13 cellular contexts compared by ENCODE assay signal in genomic region chr5:172502969-172503368, GRCh38. TPM values are rescaled to one million over a fixed set of nuclear protein-coding genes. Genes with fewer than 3 reads are reported as not detected.
A peak's percentile ranks its signal among the peaks of the same experiment; 100 is the strongest.
DNase-seq lines count a peak whose midpoint lies in the region; ATAC-seq, FAIRE-seq and TF ChIP-seq lines count a peak whose summit lies in the region.
"Had no signal": no experiment of that assay in that cellular context is flagged by ENCODE, and none has a peak within 500 bp of the region (broad histone marks: within the 10 kb centered on the region; RNA-seq: fewer than 3 reads in every experiment).

No MANE protein-coding gene starts in this region.

- DNase-seq in AG20443 (ENCODE audit: low spot score) = peak; percentile 10
- peak; percentile 30 for DNase-seq in H54 (ENCODE audit: insufficient read length, low spot score)
- DNase-seq in SHP77 (lab: John Stamatoyannopoulos, UW) = peak; percentile 35 to 51
- DNase-seq in left lobe of liver (ENCODE audit: low spot score) = peak; percentile 27
- no peak for DNase-seq in C1 segment of cervical spinal cord (lab: John Stamatoyannopoulos, UW)
- DNase-seq: activated gamma-delta T cell treated with Interleukin-2 at 50 U/mL for 16 hours; DMS79 treated with DMSO at 0.1 percent for 48 hours; kidney glomerular epithelial cell; MG63; stimulated activated CD8-positive, alpha-beta memory T cell treated with anti-CD3 and anti-CD28 coated beads, Interleukin-4, amount 100 ng/mL, for 48 hours had no signal

- FAIRE-seq in H54 (lab: Jason Lieb, UNC) = no peak

- no peak for TF ChIP-seq POLR2A in H54 (IDR thresholded peaks at IDR 0.05; ENCODE audit: low read depth, low read length)

- ATAC-seq in left lobe of liver = peak; percentile 20
- no peak for ATAC-seq in HG03520 (IDR thresholded peaks at IDR 0.05; ENCODE audit: unreplicated experiment)
- no peak for ATAC-seq in HG03045 (IDR thresholded peaks at IDR 0.05; ENCODE audit: unreplicated experiment)
- no peak for ATAC-seq in GM18502 (IDR thresholded peaks at IDR 0.05; ENCODE audit: poor library complexity, unreplicated experiment)

RNA-seq across cellular contexts. Expression of gene SH3PXD2B, which starts 48.6 kb away (rescaled TPM):
- 3.8 TPM for total RNA-seq in left lobe of liver

Comparison
In these comparisons a context has a peak if more than half of its experiments do, and no peak if none do; other contexts are left out.
1. DNase-seq: peak in AG20443 (single experiment), H54 (single experiment), SHP77 (2 of 2) and left lobe of liver (single experiment); none in C1 segment of cervical spinal cord (0 of 14).